Comparison of ENCODE assay signal across 30 cellular contexts in genomic region chr12:13547283-13547682, GRCh38.
A peak's percentile ranks its signal among the peaks of the same experiment; 100 is the strongest.
DNase-seq lines count a peak whose midpoint lies in the region; ATAC-seq, FAIRE-seq and TF ChIP-seq lines count a peak whose summit lies in the region.
"Had no signal": no experiment of that assay in that cellular context is flagged by ENCODE, and none has a peak within 500 bp of the region (broad histone marks: within the 10 kb centered on the region; RNA-seq: fewer than 3 reads in every experiment).

No MANE protein-coding gene starts in this region.

- ATAC-seq in HepG2 (no peak), right lobe of liver (no peak), A549 (no peak), PC-3 (no peak)
- ATAC-seq: CD8-positive, alpha-beta T cell had no signal

- POLR2A ChIA-PET in HepG2 (lab: Yijun Ruan, JAX) (no interaction called here), A549 (lab: Yijun Ruan, JAX) (no interaction called here), PC-3 (lab: Charles Lee; ENCODE audit: unreplicated experiment) (no interaction called here)

- no peak overlapping the region for H3K4me2 ChIP-seq in HepG2 (ENCODE audit: low read depth, low read length)
- H3K4me2 ChIP-seq in A549 = no peak overlapping the region
- no peak overlapping the region for H3K4me2 ChIP-seq in PC-3 (ENCODE audit: low read length)
- H3K4me2 ChIP-seq: BLaER1; BLaER1 treated with 17β-estradiol and CSF1 and Interleukin-3, amounts not matched to agents 10 nM and 100 nM had no signal

- intact Hi-C loops in HepG2 (cut with micrococcal nuclease; ENCODE audit: unreplicated experiment) (no loop called here), right lobe of liver (cut with DNase I) (no loop called here), PC-3 (cut with micrococcal nuclease) (no loop called here)

- FAIRE-seq in HepG2 (lab: Jason Lieb, UNC) (no peak), A549 (lab: Jason Lieb, UNC) (no peak)
- FAIRE-seq: A204.1, D721Med had no signal

- H3K9me3 ChIP-seq in HepG2 (ENCODE audit: low read length) (no peaks in the 10 kb centered on the region), right lobe of liver (no peaks in the 10 kb centered on the region), A549 (no peaks in the 10 kb centered on the region), PC-3 (ENCODE audit: low read length) (no peaks in the 10 kb centered on the region)
- H3K9me3 ChIP-seq: BE2C, BLaER1, Caco-2 had no signal

- H3K27me3 ChIP-seq in HepG2 (ENCODE audit: control insufficient read depth in 1 of 2, insufficient read depth in 2 of 2, low read length in 2 of 2) (peaks cover 0 to 3% of the 10 kb centered on the region in 2 experiments; a peak in 1 of 5 replicates), right lobe of liver (no peaks in the 10 kb centered on the region), PC-3 (ENCODE audit: low read length) (peaks cover 30% of the 10 kb centered on the region)

- TF ChIP-seq RAD21 in HepG2 (CRISPR knock-in tag; IDR thresholded peaks at IDR 0.05) (no peak), A549 (conservative IDR thresholded peaks at IDR 0.05 in 1 of 2, IDR thresholded peaks at IDR 0.05 in 1 of 2) (no peak)

- DNase-seq in HepG2 (ENCODE audit: low spot score) = no peak
- no peak for DNase-seq in right lobe of liver
- no peak for DNase-seq in A549 (ENCODE audit: low read depth in 1 of 2, low spot score in 1 of 2)
- DNase-seq in PC-3 = no peak
- DNase-seq: 8988T; ACHN; AML-193; BE2C; C1 segment of cervical spinal cord; Caco-2; Calu3; CD4-positive, alpha-beta memory T cell; CD4-positive, alpha-beta T cell; CD4-positive, CD25-positive, alpha-beta regulatory T cell; CD8-positive, alpha-beta memory T cell; CD8-positive, alpha-beta T cell; COR-L47; DMS 273 treated with DMSO at 0.1 percent for 48 hours; DMS153; DMS53; DMS79; DMS79 treated with DMSO at 0.1 percent for 48 hours; DND-41; EL had no signal

- TF ChIP-seq EP300 in HepG2 (IDR thresholded peaks at IDR 0.05; ENCODE audit: low read depth in 2 of 2, low read length in 2 of 2) (no peak), HepG2 (CRISPR knock-in tag; IDR thresholded peaks at IDR 0.05; ENCODE audit: borderline replicate concordance) (no peak), A549 (IDR thresholded peaks at IDR 0.05) (no peak)

- TF ChIP-seq POLR2A in HepG2 (IDR thresholded peaks at IDR 0.05; ENCODE audit: insufficient read depth in 1 of 2, low read depth in 2 of 2, low read length in 2 of 2) = no peak
- no peak for TF ChIP-seq POLR2A in right lobe of liver (IDR thresholded peaks at IDR 0.05)
- no peak for TF ChIP-seq POLR2A in A549 (IDR thresholded peaks at IDR 0.05; ENCODE audit: low read length)

- no peaks in the 10 kb centered on the region for H3K9me2 ChIP-seq in PC-3 (replicated peaks; ENCODE audit: low read length)

- H3K36me3 ChIP-seq in HepG2 (replicated peaks in 1 of 2; ENCODE audit: control insufficient read depth in 1 of 2, insufficient read depth in 2 of 2, low read length in 2 of 2) (no peaks in the 10 kb centered on the region), right lobe of liver (no peaks in the 10 kb centered on the region), PC-3 (ENCODE audit: low read depth, low read length) (no peaks in the 10 kb centered on the region)
- H3K36me3 ChIP-seq: BE2C; BLaER1; BLaER1 treated with 17β-estradiol and CSF1 and Interleukin-3, amounts not matched to agents 10 nM and 100 nM had no signal

- H4K20me1 ChIP-seq in HepG2 (ENCODE audit: insufficient read depth, low read length) (no peaks in the 10 kb centered on the region), PC-3 (ENCODE audit: low read length) (no peaks in the 10 kb centered on the region)
- H4K20me1 ChIP-seq: BLaER1; BLaER1 treated with 17β-estradiol and CSF1 and Interleukin-3, amounts not matched to agents 10 nM and 100 nM had no signal

- H3K4me3 ChIP-seq in HepG2 (replicated peaks in 1 of 3; ENCODE audit: insufficient read depth in 1 of 3, low read depth in 2 of 3, low read length in 3 of 3) = no peak overlapping the region
- H3K4me3 ChIP-seq in right lobe of liver = no peak overlapping the region
- no peak overlapping the region for H3K4me3 ChIP-seq in A549
- H3K4me3 ChIP-seq in PC-3 (ENCODE audit: low read length) = no peak overlapping the region
- H3K4me3 ChIP-seq: BLaER1; BLaER1 treated with 17β-estradiol and CSF1 and Interleukin-3, amounts not matched to agents 10 nM and 100 nM had no signal

- H3K79me2 ChIP-seq in HepG2 (ENCODE audit: insufficient read depth, low read length) (no peaks in the 10 kb centered on the region), PC-3 (ENCODE audit: low read length) (no peaks in the 10 kb centered on the region)

- BruUV-seq in HepG2 (replicated peaks; lab: Mats Ljungman, UMichigan) = no TSS peak
- no TSS peak for BruUV-seq in PC-3 (replicated peaks; lab: Mats Ljungman, UMichigan)

- H2AFZ ChIP-seq in HepG2 (ENCODE audit: low read length) (no peak overlapping the region), PC-3 (ENCODE audit: low read length) (no peak overlapping the region)

- no peaks in the 10 kb centered on the region for H3K4me1 ChIP-seq in HepG2 (ENCODE audit: insufficient read depth, low read length)
- H3K4me1 ChIP-seq in right lobe of liver = no peaks in the 10 kb centered on the region
- peaks cover 6% of the 10 kb centered on the region; the same call in 2 of the 3 replicates for H3K4me1 ChIP-seq in A549
- H3K4me1 ChIP-seq in PC-3 (ENCODE audit: insufficient read depth, low read length) = no peaks in the 10 kb centered on the region
- H3K4me1 ChIP-seq: BE2C; BLaER1; BLaER1 treated with 17β-estradiol and CSF1 and Interleukin-3, amounts not matched to agents 10 nM and 100 nM had no signal

- no peaks in the 10 kb centered on the region for H3F3A ChIP-seq in PC-3 (ENCODE audit: low read length, unreplicated experiment)

- CTCF ChIA-PET in HepG2 (lab: Yijun Ruan, JAX; ENCODE audit: low intra/inter-chr PET ratio, low total read pairs) (no interaction called here), A549 (lab: Yijun Ruan, JAX) (interaction anchor here (1.1 to 5.8 kb wide), 2 partner anchors 12 to 14 kb away, joined by 3 to 38 read pairs; no protein-coding TSS in a partner anchor), PC-3 (lab: Charles Lee) (no interaction called here)

- in situ Hi-C loops in HepG2 (cut with HindIII; ENCODE audit: extremely low pct_ligation_motif_present, low pct_unique_long_range_greater_than_20kb) = no loop called here

- no peak overlapping the region for H3K27ac ChIP-seq in HepG2 (ENCODE audit: extremely low read length, insufficient read depth, low read length)
- H3K27ac ChIP-seq in right lobe of liver = no peak overlapping the region
- H3K27ac ChIP-seq in A549 = no peak overlapping the region
- H3K27ac ChIP-seq in PC-3 (ENCODE audit: low read length) = no peak overlapping the region
- H3K27ac ChIP-seq: 22Rv1; BLaER1; BLaER1 treated with 17β-estradiol and CSF1 and Interleukin-3, amounts not matched to agents 10 nM and 100 nM; C4-2B had no signal

- no peak for TF ChIP-seq CTCF in HepG2 (CRISPR knock-in tag; IDR thresholded peaks at IDR 0.05)
- TF ChIP-seq CTCF in right lobe of liver (IDR thresholded peaks at IDR 0.05) = no peak
- no peak for TF ChIP-seq CTCF in A549 (IDR thresholded peaks at IDR 0.05)
- no peak for TF ChIP-seq CTCF in PC-3 (conservative IDR thresholded peaks at IDR 0.05; ENCODE audit: low read depth, low read length)

- H3K9ac ChIP-seq in HepG2 (ENCODE audit: insufficient read depth, low read depth, low read length) (no peak overlapping the region), PC-3 (ENCODE audit: low read length) (no peak overlapping the region)
- H3K9ac ChIP-seq: BLaER1; BLaER1 treated with 17β-estradiol and CSF1 and Interleukin-3, amounts not matched to agents 10 nM and 100 nM had no signal

TF ChIP-seq in HepG2, 621 proteins besides CTCF, POLR2A, EP300 and RAD21:
- TF ChIP-seq MTF1 (CRISPR knock-in tag; IDR thresholded peaks at IDR 0.05) (no peak), MAFK (conservative IDR thresholded peaks at IDR 0.05 in 1 of 2, IDR thresholded peaks at IDR 0.05 in 1 of 2; ENCODE audit: low read length in 2 of 2) (peak; percentile 8 to 60; a peak in 2 of 4 replicates), NCOA5 (CRISPR knock-in tag; IDR thresholded peaks at IDR 0.05) (no peak), ZNF24 (IDR thresholded peaks at IDR 0.05) (no peak), NCOR1 (IDR thresholded peaks at IDR 0.05; ENCODE audit: borderline replicate concordance, low read length) (no peak)
- TF ChIP-seq, protein P1, sequence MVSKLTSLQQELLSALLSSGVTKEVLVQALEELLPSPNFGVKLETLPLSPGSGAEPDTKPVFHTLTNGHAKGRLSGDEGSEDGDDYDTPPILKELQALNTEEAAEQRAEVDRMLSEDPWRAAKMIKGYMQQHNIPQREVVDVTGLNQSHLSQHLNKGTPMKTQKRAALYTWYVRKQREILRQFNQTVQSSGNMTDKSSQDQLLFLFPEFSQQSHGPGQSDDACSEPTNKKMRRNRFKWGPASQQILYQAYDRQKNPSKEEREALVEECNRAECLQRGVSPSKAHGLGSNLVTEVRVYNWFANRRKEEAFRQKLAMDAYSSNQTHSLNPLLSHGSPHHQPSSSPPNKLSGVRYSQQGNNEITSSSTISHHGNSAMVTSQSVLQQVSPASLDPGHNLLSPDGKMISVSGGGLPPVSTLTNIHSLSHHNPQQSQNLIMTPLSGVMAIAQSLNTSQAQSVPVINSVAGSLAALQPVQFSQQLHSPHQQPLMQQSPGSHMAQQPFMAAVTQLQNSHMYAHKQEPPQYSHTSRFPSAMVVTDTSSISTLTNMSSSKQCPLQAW (CRISPR knock-in tag; IDR thresholded peaks at IDR 0.05) = no peak
TF ChIP-seq in HepG2: peak in this region for 1.

TF ChIP-seq in A549, 52 proteins besides CTCF, POLR2A, EP300 and RAD21:
- TF ChIP-seq MAFK (IDR thresholded peaks at IDR 0.05; ENCODE audit: partially characterized antibody) = peak; percentile 69
- no peak for TF ChIP-seq USF2 (IDR thresholded peaks at IDR 0.05)

Comparison
In these comparisons a context has a peak if more than half of its experiments do, and no peak if none do; other contexts are left out.
1. Of the 38 proteins assayed by ChIP-seq in both HepG2 and A549: peak only in HepG2: none; only in A549: none; in both: MAFK; in neither: 37.